8 cellular contexts compared by ENCODE assay signal in genomic region chr1:204152310-204153044, GRCh38. TPM values are rescaled to one million over a fixed set of nuclear protein-coding genes. Genes with fewer than 3 reads are reported as not detected.
DNase-seq lines count a peak whose midpoint lies in the region; ATAC-seq and TF ChIP-seq lines count a peak whose summit lies in the region.

No MANE protein-coding gene starts in this region.

- H3K9me3 Mint-ChIP-seq in progenitor cell of endocrine pancreas (ENCODE audit: low read depth) = no peaks in the 10 kb centered on the region

- H3K27me3 Mint-ChIP-seq in progenitor cell of endocrine pancreas = peaks cover 30% of the 10 kb centered on the region

- DNase-seq in DMS53 (lab: John Stamatoyannopoulos, UW) = peak; percentile 69
- no peak for DNase-seq in foreskin fibroblast
- DNase-seq in progenitor cell of endocrine pancreas (ENCODE audit: low spot score, unreplicated experiment) = no peak
- no peak for DNase-seq in activated effector memory CD4-positive, alpha-beta T cell treated with Interleukin-2 at 50 U/mL for 16 hours
- no peak for DNase-seq in NCI-H1930 (lab: John Stamatoyannopoulos, UW)
- DNase-seq in GDM1 (lab: John Stamatoyannopoulos, UW) = no peak

- H3K4me1 Mint-ChIP-seq in progenitor cell of endocrine pancreas (ENCODE audit: low read depth) = no peaks in the 10 kb centered on the region

- TF ChIP-seq CTCF in foreskin fibroblast (IDR thresholded peaks at IDR 0.05; ENCODE audit: low read depth, low read length) (no peak), progenitor cell of endocrine pancreas (IDR thresholded peaks at IDR 0.05; ENCODE audit: unreplicated experiment) (no peak)

- no peaks in the 10 kb centered on the region for H3K36me3 Mint-ChIP-seq in progenitor cell of endocrine pancreas (ENCODE audit: insufficient read depth)

- ATAC-seq in SK-N-SH treated with all-trans-retinoic acid at 6 μM for 48 hours (peak; percentile 28), GM19467 (IDR thresholded peaks at IDR 0.05; ENCODE audit: unreplicated experiment) (no peak)

- peak overlapping the region; percentile 56 to 76 for H3K4me3 ChIP-seq in foreskin fibroblast (ENCODE audit: low read depth in 1 of 2, low read length in 2 of 2)

- H3K4me3 Mint-ChIP-seq in progenitor cell of endocrine pancreas (ENCODE audit: low read depth) = peak overlapping the region; percentile 74

- H3K27ac Mint-ChIP-seq in progenitor cell of endocrine pancreas = no peak overlapping the region

TF ChIP-seq in SK-N-SH treated with all-trans-retinoic acid at 6 μM for 48 hours, 23 proteins besides CTCF, POLR2A, EP300 and RAD21:
- TF ChIP-seq SNAI2 (CRISPR knock-in tag; IDR thresholded peaks at IDR 0.05) (no peak), TOX (CRISPR knock-in tag; IDR thresholded peaks at IDR 0.05; ENCODE audit: borderline replicate concordance) (no peak), ZNF8 (CRISPR knock-in tag; IDR thresholded peaks at IDR 0.05) (no peak), PATZ1 (CRISPR knock-in tag; IDR thresholded peaks at IDR 0.05; ENCODE audit: borderline replicate concordance) (no peak; the same call in 1 of the 2 replicates), PPARA (CRISPR knock-in tag; IDR thresholded peaks at IDR 0.05; ENCODE audit: borderline replicate concordance) (no peak), ESRRG (CRISPR knock-in tag; IDR thresholded peaks at IDR 0.05) (no peak), RARB (CRISPR knock-in tag; IDR thresholded peaks at IDR 0.05) (no peak), ZNF70 (CRISPR knock-in tag; IDR thresholded peaks at IDR 0.05) (no peak), POU6F1 (CRISPR knock-in tag; IDR thresholded peaks at IDR 0.05; ENCODE audit: borderline replicate concordance, low read depth) (no peak), ISL1 (CRISPR knock-in tag; IDR thresholded peaks at IDR 0.05) (no peak)

RNA-seq across cellular contexts. Expression of gene ETNK2, which starts 0.6 kb away (rescaled TPM):
- 22.6 and 24.5 TPM in 2 replicates for total RNA-seq in progenitor cell of endocrine pancreas

RNA-seq across cellular contexts. Expression of gene REN, which starts 13.7 kb away (rescaled TPM):
- total RNA-seq in progenitor cell of endocrine pancreas = not detected in 2 replicates

RNA-seq across cellular contexts. Expression of gene KISS1, which starts 43.8 kb away (rescaled TPM):
- total RNA-seq in progenitor cell of endocrine pancreas = not detected in 2 replicates
